ENCODE assay signal across 9 cellular contexts in the genomic region with DNA sequence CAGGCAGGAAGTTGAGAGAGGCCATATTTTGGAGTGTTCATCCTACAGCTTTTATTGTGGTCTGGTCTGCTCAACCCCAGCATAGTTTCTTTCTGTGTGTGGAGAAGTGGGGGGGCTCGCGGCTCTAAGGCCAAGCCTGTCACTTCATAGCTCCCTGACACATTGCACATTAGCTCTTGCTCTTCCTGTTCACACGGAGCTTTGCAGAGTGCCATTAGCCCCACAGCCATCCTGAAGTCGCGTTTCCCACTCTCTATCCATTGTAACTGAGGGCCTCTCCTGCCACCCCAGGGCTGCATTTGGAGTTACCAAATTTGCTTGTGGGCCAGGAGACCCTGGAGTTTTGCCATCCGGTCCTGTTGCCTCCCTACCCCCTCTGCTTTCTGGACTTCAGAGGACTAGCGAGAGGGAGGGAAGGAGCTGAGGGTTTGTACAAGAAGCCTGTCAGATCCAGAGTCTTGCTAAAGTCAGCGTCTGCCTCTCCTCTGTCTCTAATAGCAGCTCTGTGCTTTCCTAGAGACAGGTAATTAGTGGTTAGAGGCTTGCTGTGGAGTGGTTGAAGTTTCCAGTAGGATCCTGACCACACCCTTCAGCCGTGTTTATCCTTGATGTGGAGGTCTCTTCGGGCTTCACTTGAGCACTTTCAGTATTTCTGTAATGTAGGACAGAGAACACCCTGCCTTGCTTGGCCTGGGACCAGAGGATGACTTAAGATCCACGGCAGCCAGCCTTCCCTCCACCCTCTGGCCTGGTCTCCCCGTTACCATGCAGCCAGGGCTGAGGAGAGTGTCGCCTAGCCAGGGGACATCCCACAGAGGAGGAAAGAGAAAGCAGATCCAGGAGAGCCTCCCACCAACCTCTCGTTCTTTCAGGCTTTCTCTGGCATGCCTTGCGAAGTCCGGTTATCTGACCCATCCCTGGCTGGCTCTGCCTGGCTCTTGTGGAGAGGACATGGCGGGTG. TPM values are rescaled to one million over a fixed set of nuclear protein-coding genes. Genes with fewer than 3 reads are reported as not detected.
DNase-seq lines count a peak whose midpoint lies in the region; TF ChIP-seq lines count a peak whose summit lies in the region.
"Had no signal": no experiment of that assay in that cellular context is flagged by ENCODE, and none has a peak within 500 bp of the region (broad histone marks: within the 10 kb centered on the region; RNA-seq: fewer than 3 reads in every experiment).

No MANE protein-coding gene starts in this region.

- peak; percentile 45 for DNase-seq in DMS 273 (lab: John Stamatoyannopoulos, UW; ENCODE audit: unreplicated experiment)
- DNase-seq in DMS 273 treated with DMSO at 0.1 percent for 48 hours (lab: John Stamatoyannopoulos, UW), result no peak
- DNase-seq in NCI-H226, result peak; percentile 44
- DNase-seq in cardiac fibroblast (ENCODE audit: low read depth in 2 of 2), result peak; percentile 86 to 87
- peak; percentile 53 for DNase-seq in transverse colon
- no peak for DNase-seq in NCI-H2081 (lab: John Stamatoyannopoulos, UW)

- WGBS in mesodermal cell (ENCODE audit: insufficient coverage in 2 of 2), 2 experiments, result 87 to 95% methylated on average over 11 to 13 of the region's 17 CpGs
- WGBS in transverse colon (ENCODE audit: low coverage in 1 of 2), 2 donors, result 41 to 57% methylated on average over 2 to 17 of the region's 17 CpGs

- TF ChIP-seq CTCF in HEK293 (tag by site-specific recombination; IDR thresholded peaks at IDR 0.05), result no peak
- no peak for TF ChIP-seq CTCF in cardiac fibroblast (IDR thresholded peaks at IDR 0.05; ENCODE audit: low read depth, low read length)
- no peak for TF ChIP-seq CTCF in transverse colon (IDR thresholded peaks at IDR 0.05)

- intact Hi-C loops in transverse colon (cut with DNase I; ENCODE audit: low total_unique reads), result loop anchor here (10.0 kb wide), 1 partner anchor 117 kb away; no protein-coding TSS in a partner anchor

- peaks cover 0 to 3% of the 10 kb centered on the region in 2 experiments; a peak in 1 of 3 replicates for H3K36me3 ChIP-seq in HEK293 (ENCODE audit: control insufficient read depth in 2 of 2, insufficient read depth in 1 of 2, low read length in 2 of 2)
- peaks cover 5% of the 10 kb centered on the region for H3K36me3 ChIP-seq in mesodermal cell (ENCODE audit: control insufficient read depth, insufficient read depth, low read length)
- no peaks in the 10 kb centered on the region for H3K36me3 ChIP-seq in transverse colon

- no peaks in the 10 kb centered on the region for H3K9me3 ChIP-seq in HEK293 (ENCODE audit: control insufficient read depth, insufficient read depth, low read depth, low read length)
- H3K9me3 ChIP-seq in mesodermal cell (ENCODE audit: control insufficient read depth, low read length), result no peaks in the 10 kb centered on the region
- H3K9me3 ChIP-seq in transverse colon, result no peaks in the 10 kb centered on the region

- no peaks in the 10 kb centered on the region for H3K27me3 ChIP-seq in transverse colon

- peaks cover 9% of the 10 kb centered on the region for H3K4me1 ChIP-seq in HEK293 (ENCODE audit: control insufficient read depth, insufficient read depth, low read length)
- peaks cover 21% of the 10 kb centered on the region for H3K4me1 ChIP-seq in mesodermal cell (ENCODE audit: control insufficient read depth, insufficient read depth, low read length, poor library complexity, severe bottlenecking)
- peaks cover 9 to 23% (median 18%) of the 10 kb centered on the region in 4 donors for H3K4me1 ChIP-seq in transverse colon

- POLR2A ChIA-PET in HEK293 (lab: Yijun Ruan, JAX), result interaction anchor here (1.6 to 1.9 kb wide), 2 partner anchors 36 to 38 kb away, joined by 3 to 11 read pairs; a partner anchor contains a TSS

- in situ Hi-C loops in transverse colon (cut with MboI; ENCODE audit: low pct_ligation_motif_present in 1 of 4, low pct_unique_long_range_greater_than_20kb in 1 of 4, low sequenced_read_pairs in 3 of 4), result loop anchor here in 3 of 4 donors (10.0 to 25.0 kb wide), 4 partner anchors 94 to 169 kb away; no protein-coding TSS in a partner anchor

- no peak for TF ChIP-seq EP300 in transverse colon (IDR thresholded peaks at IDR 0.05; ENCODE audit: low read depth)

- CTCF ChIA-PET in HEK293 (lab: Yijun Ruan, JAX), result interaction anchor here (0.6 to 1.8 kb wide), 8 partner anchors 7 to 672 kb away, joined by 3 to 12 read pairs (median 4); a partner anchor contains a TSS

- no peak for TF ChIP-seq POLR2A in transverse colon (IDR thresholded peaks at IDR 0.05)

- H3K27ac ChIP-seq in HEK293 (ENCODE audit: extremely low read depth, low read depth, low read length), result peak overlapping the region; percentile 31; the same call in 1 of the 2 replicates
- peak overlapping the region; percentile 70 for H3K27ac ChIP-seq in mesodermal cell (ENCODE audit: low read depth, low read length, severe bottlenecking)
- peak overlapping the region; percentile 79 to 90 (median 82) for H3K27ac ChIP-seq in transverse colon
- H3K27ac ChIP-seq: 22Rv1 had no signal

- H3K4me3 ChIP-seq in HEK293 (ENCODE audit: low read depth, low read length) (no peak overlapping the region), cardiac fibroblast (replicated peaks in 1 of 2; ENCODE audit: low read depth in 2 of 2, low read length in 2 of 2) (peak overlapping the region in 1 of 2 donors; percentile 5), mesodermal cell (ENCODE audit: extremely low read depth, insufficient read depth, low read length, poor library complexity, severe bottlenecking) (no peak overlapping the region), transverse colon (peak overlapping the region in 1 of 4 donors; percentile 27)

TF ChIP-seq in HEK293, 187 proteins besides CTCF, POLR2A, EP300 and RAD21 (continues in another document):
- TF ChIP-seq GLIS1 (tag by site-specific recombination; IDR thresholded peaks at IDR 0.05) (peak; percentile 42; the same call in 1 of the 2 replicates), ZNF146 (tag by site-specific recombination; IDR thresholded peaks at IDR 0.05) (no peak), ZNF202 (tag by site-specific recombination; IDR thresholded peaks at IDR 0.05; ENCODE audit: borderline replicate concordance) (no peak), ZNF530 (tag by site-specific recombination; IDR thresholded peaks at IDR 0.05; ENCODE audit: low read depth) (no peak), ZNF544 (tag by site-specific recombination; IDR thresholded peaks at IDR 0.05) (no peak), KLF1 (tag by site-specific recombination; IDR thresholded peaks at IDR 0.05) (peak; percentile 75), ZNF433 (tag by site-specific recombination; IDR thresholded peaks at IDR 0.05; ENCODE audit: low read depth) (no peak), ZNF248 (tag by site-specific recombination; IDR thresholded peaks at IDR 0.05) (no peak), ZBTB7A (tag by site-specific recombination; IDR thresholded peaks at IDR 0.05; ENCODE audit: low read depth) (no peak)
- TF ChIP-seq, protein P1, sequence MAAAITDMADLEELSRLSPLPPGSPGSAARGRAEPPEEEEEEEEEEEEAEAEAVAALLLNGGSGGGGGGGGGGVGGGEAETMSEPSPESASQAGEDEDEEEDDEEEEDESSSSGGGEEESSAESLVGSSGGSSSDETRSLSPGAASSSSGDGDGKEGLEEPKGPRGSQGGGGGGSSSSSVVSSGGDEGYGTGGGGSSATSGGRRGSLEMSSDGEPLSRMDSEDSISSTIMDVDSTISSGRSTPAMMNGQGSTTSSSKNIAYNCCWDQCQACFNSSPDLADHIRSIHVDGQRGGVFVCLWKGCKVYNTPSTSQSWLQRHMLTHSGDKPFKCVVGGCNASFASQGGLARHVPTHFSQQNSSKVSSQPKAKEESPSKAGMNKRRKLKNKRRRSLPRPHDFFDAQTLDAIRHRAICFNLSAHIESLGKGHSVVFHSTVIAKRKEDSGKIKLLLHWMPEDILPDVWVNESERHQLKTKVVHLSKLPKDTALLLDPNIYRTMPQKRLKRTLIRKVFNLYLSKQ (tag by site-specific recombination; IDR thresholded peaks at IDR 0.05; ENCODE audit: borderline replicate concordance), result no peak
- TF ChIP-seq, protein P2, sequence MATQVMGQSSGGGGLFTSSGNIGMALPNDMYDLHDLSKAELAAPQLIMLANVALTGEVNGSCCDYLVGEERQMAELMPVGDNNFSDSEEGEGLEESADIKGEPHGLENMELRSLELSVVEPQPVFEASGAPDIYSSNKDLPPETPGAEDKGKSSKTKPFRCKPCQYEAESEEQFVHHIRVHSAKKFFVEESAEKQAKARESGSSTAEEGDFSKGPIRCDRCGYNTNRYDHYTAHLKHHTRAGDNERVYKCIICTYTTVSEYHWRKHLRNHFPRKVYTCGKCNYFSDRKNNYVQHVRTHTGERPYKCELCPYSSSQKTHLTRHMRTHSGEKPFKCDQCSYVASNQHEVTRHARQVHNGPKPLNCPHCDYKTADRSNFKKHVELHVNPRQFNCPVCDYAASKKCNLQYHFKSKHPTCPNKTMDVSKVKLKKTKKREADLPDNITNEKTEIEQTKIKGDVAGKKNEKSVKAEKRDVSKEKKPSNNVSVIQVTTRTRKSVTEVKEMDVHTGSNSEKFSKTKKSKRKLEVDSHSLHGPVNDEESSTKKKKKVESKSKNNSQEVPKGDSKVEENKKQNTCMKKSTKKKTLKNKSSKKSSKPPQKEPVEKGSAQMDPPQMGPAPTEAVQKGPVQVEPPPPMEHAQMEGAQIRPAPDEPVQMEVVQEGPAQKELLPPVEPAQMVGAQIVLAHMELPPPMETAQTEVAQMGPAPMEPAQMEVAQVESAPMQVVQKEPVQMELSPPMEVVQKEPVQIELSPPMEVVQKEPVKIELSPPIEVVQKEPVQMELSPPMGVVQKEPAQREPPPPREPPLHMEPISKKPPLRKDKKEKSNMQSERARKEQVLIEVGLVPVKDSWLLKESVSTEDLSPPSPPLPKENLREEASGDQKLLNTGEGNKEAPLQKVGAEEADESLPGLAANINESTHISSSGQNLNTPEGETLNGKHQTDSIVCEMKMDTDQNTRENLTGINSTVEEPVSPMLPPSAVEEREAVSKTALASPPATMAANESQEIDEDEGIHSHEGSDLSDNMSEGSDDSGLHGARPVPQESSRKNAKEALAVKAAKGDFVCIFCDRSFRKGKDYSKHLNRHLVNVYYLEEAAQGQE (tag by site-specific recombination; IDR thresholded peaks at IDR 0.05), result no peak

RNA-seq across cellular contexts. Expression of a gene that starts 14.1 kb away (rescaled TPM):
- polyA plus RNA-seq in mesodermal cell (2013, experiment 1 of 2), result 19.8 TPM
- polyA plus RNA-seq in mesodermal cell (2013, experiment 2 of 2), result 18.5 TPM
- 10 to 100 TPM in 3 of 4 donors, under 1 TPM in 1; 0.40 to 13.7 (median 11.3) TPM for total RNA-seq in transverse colon

RNA-seq across cellular contexts. Expression of a gene that starts 35.1 kb away (rescaled TPM):
- 5.6 TPM for polyA plus RNA-seq in mesodermal cell (2013, experiment 1 of 2)
- polyA plus RNA-seq in mesodermal cell (2013, experiment 2 of 2), result 5.1 TPM
- total RNA-seq in transverse colon, result 10 to 100 TPM in 3 of 4 donors, 1 to 10 TPM in 1; 5.8 to 38.9 (median 20.3) TPM

RNA-seq across cellular contexts. Expression of a gene that starts 37.5 kb away (rescaled TPM):
- polyA plus RNA-seq in mesodermal cell (2013, experiment 1 of 2), result 20.6 TPM
- 13.5 TPM for polyA plus RNA-seq in mesodermal cell (2013, experiment 2 of 2)
- total RNA-seq in transverse colon, result 100 to 1,000 TPM in 3 of 4 donors, 10 to 100 TPM in 1; 26.1 to 206 (median 166) TPM

RNA-seq across cellular contexts. Expression of a gene that starts 49.0 kb away (rescaled TPM):
- polyA plus RNA-seq in mesodermal cell (2013, experiment 1 of 2), result 33.9 TPM
- 30.0 TPM for polyA plus RNA-seq in mesodermal cell (2013, experiment 2 of 2)
- 10 to 100 TPM; 17.2 to 51.5 (median 24.7) TPM for total RNA-seq in transverse colon

RNA-seq across cellular contexts. Expression of a gene that starts 49.3 kb away (rescaled TPM):
- polyA plus RNA-seq in mesodermal cell (2013, experiment 1 of 2), result 79.0 TPM
- 69.9 TPM for polyA plus RNA-seq in mesodermal cell (2013, experiment 2 of 2)
- 10 to 100 TPM; 18.9 to 66.5 (median 63.5) TPM for total RNA-seq in transverse colon

Comparison
In these comparisons a context has a peak if more than half of its experiments do, and no peak if none do; other contexts are left out.
1. DNase-seq: peak in DMS 273 (single experiment), NCI-H226 (single experiment), cardiac fibroblast (2 of 2) and transverse colon (single experiment); none in DMS 273 treated with DMSO at 0.1 percent for 48 hours (single experiment) and NCI-H2081 (0 of 2).
2. H3K27ac ChIP-seq: peak in every context shown above with its lines; median percentile 82 in transverse colon; 70 in mesodermal cell; 31 in HEK293.